7 cellular contexts compared by ENCODE assay signal in genomic region chr11:72641900-72642814, GRCh38. TPM values are rescaled to one million over a fixed set of nuclear protein-coding genes. Genes with fewer than 3 reads are reported as not detected.
A peak's percentile ranks its signal among the peaks of the same experiment; 100 is the strongest.
DNase-seq lines count a peak whose midpoint lies in the region; ATAC-seq, FAIRE-seq and TF ChIP-seq lines count a peak whose summit lies in the region.

No MANE protein-coding gene starts in this region.

- peak; percentile 73 for ATAC-seq in stimulated activated effector memory CD8-positive, alpha-beta T cell treated with anti-CD3 and anti-CD28 coated beads, Interleukin-12 subunit alpha, Interleukin-12 subunit beta, amount 100 ng/mL, for 72 hours

- peaks cover 5% of the 10 kb centered on the region for H3K4me1 ChIP-seq in keratinocyte (ENCODE audit: control insufficient read depth, extremely low read depth, insufficient read depth, low read length)

- no peak overlapping the region for H3K27ac ChIP-seq in keratinocyte (ENCODE audit: control insufficient read depth, insufficient read depth, low read length)

- no peaks in the 10 kb centered on the region for H3K79me2 ChIP-seq in keratinocyte (ENCODE audit: control insufficient read depth, insufficient read depth, low read length)

- dilution Hi-C loops in keratinocyte (cut with MboI; ENCODE audit: extremely low pct_ligation_motif_present, low sequenced_read_pairs) = no loop called here

- CTCF ChIA-PET in MCF 10A (lab: Yijun Ruan, JAX) = interaction anchor here (0.7 to 1.7 kb wide), 6 partner anchors 34 to 469 kb away, joined by 3 to 10 read pairs (median 4); no protein-coding TSS in a partner anchor

- H3K27me3 Mint-ChIP-seq in MCF 10A (ENCODE audit: insufficient read depth, unreplicated experiment) = peaks cover 4% of the 10 kb centered on the region

- POLR2A ChIA-PET in MCF 10A (lab: Yijun Ruan, JAX) = no interaction called here

- peaks cover 14% of the 10 kb centered on the region for H3K4me1 Mint-ChIP-seq in MCF 10A (ENCODE audit: insufficient read depth, unreplicated experiment)
- peaks cover 6% of the 10 kb centered on the region for H3K4me1 Mint-ChIP-seq in stimulated activated effector memory CD8-positive, alpha-beta T cell treated with anti-CD3 and anti-CD28 coated beads, Interleukin-12 subunit alpha, Interleukin-12 subunit beta, amount 100 ng/mL, for 72 hours

- peak overlapping the region; percentile 40 to 56 (median 43) for H3K4me3 ChIP-seq in keratinocyte (ENCODE audit: control insufficient read depth in 2 of 3, extremely low read depth in 1 of 3, insufficient read depth in 2 of 3, low read depth in 1 of 3, low read length in 3 of 3)

- no peak overlapping the region for H3K27ac Mint-ChIP-seq in MCF 10A (ENCODE audit: low read depth, unreplicated experiment)
- no peak overlapping the region for H3K27ac Mint-ChIP-seq in stimulated activated effector memory CD8-positive, alpha-beta T cell treated with anti-CD3 and anti-CD28 coated beads, Interleukin-12 subunit alpha, Interleukin-12 subunit beta, amount 100 ng/mL, for 72 hours

- H3K9me3 ChIP-seq in keratinocyte (ENCODE audit: control insufficient read depth, low read depth, low read length) = no peaks in the 10 kb centered on the region

- H4K20me1 ChIP-seq in keratinocyte (ENCODE audit: control insufficient read depth, extremely low read depth, insufficient read depth, low read length) = no peaks in the 10 kb centered on the region

- intact Hi-C loops in MCF 10A (cut with micrococcal nuclease) = loop anchor here (2.0 kb wide), 1 partner anchor 43 kb away; no protein-coding TSS in a partner anchor

- no peaks in the 10 kb centered on the region for H3K36me3 Mint-ChIP-seq in MCF 10A (ENCODE audit: insufficient read depth, unreplicated experiment)
- H3K36me3 Mint-ChIP-seq in stimulated activated effector memory CD8-positive, alpha-beta T cell treated with anti-CD3 and anti-CD28 coated beads, Interleukin-12 subunit alpha, Interleukin-12 subunit beta, amount 100 ng/mL, for 72 hours = no peaks in the 10 kb centered on the region

- TF ChIP-seq CTCF in GM13976 (IDR thresholded peaks at IDR 0.05; ENCODE audit: borderline replicate concordance, control extremely low read depth, extremely low read depth, insufficient read depth, missing control alignments) (no peak), MCF 10A (IDR thresholded peaks at IDR 0.05; ENCODE audit: unreplicated experiment) (no peak), keratinocyte (optimal IDR thresholded peaks at IDR 0.05 in 1 of 3, IDR thresholded peaks at IDR 0.05 in 1 of 3, conservative IDR thresholded peaks at IDR 0.05 in 1 of 3; ENCODE audit: extremely low read depth in 1 of 3, insufficient read depth in 2 of 3, low read length in 3 of 3) (no peak)

- no peaks in the 10 kb centered on the region for H3K36me3 ChIP-seq in keratinocyte (ENCODE audit: control insufficient read depth in 2 of 2, extremely low read depth in 1 of 2, insufficient read depth in 2 of 2, low read length in 2 of 2)

- H3K9ac ChIP-seq in keratinocyte (ENCODE audit: control insufficient read depth, extremely low read depth, insufficient read depth, low read length) = peak overlapping the region; percentile 42

- no peaks in the 10 kb centered on the region for H3K9me3 Mint-ChIP-seq in MCF 10A (ENCODE audit: unreplicated experiment)
- H3K9me3 Mint-ChIP-seq in stimulated activated effector memory CD8-positive, alpha-beta T cell treated with anti-CD3 and anti-CD28 coated beads, Interleukin-12 subunit alpha, Interleukin-12 subunit beta, amount 100 ng/mL, for 72 hours = no peaks in the 10 kb centered on the region

- peak overlapping the region; percentile 70 for H3K4me2 ChIP-seq in keratinocyte (ENCODE audit: control insufficient read depth, extremely low read depth, insufficient read depth, low read depth, low read length)

- peaks cover 35% of the 10 kb centered on the region for H3K27me3 ChIP-seq in keratinocyte (ENCODE audit: control insufficient read depth, extremely low read depth, insufficient read depth, low read length)

- H3K9me1 ChIP-seq in keratinocyte (ENCODE audit: control insufficient read depth, extremely low read depth, insufficient read depth, low read length) = no peaks in the 10 kb centered on the region

- H2AFZ ChIP-seq in keratinocyte (ENCODE audit: control insufficient read depth, low read length) = peak overlapping the region; percentile 62

- H3K4me3 Mint-ChIP-seq in MCF 10A (ENCODE audit: unreplicated experiment) = no peak overlapping the region
- no peak overlapping the region for H3K4me3 Mint-ChIP-seq in stimulated activated effector memory CD8-positive, alpha-beta T cell treated with anti-CD3 and anti-CD28 coated beads, Interleukin-12 subunit alpha, Interleukin-12 subunit beta, amount 100 ng/mL, for 72 hours

- BruUV-seq in MCF 10A (replicated peaks; lab: Mats Ljungman, UMichigan) = no TSS peak

- DNase-seq in GM13976 (ENCODE audit: low spot score) (peak; percentile 74), NCI-H69 (lab: John Stamatoyannopoulos, UW) (peak; percentile 74), MCF 10A (ENCODE audit: unreplicated experiment) (peak; percentile 21), keratinocyte (ENCODE audit: low read depth, low spot score) (peak; percentile 9), midbrain (lab: John Stamatoyannopoulos, UW) (no peak), NCI-H2081 (lab: John Stamatoyannopoulos, UW) (no peak)
- peak; percentile 23 to 76 for DNase-seq in stimulated activated effector memory CD8-positive, alpha-beta T cell treated with anti-CD3 and anti-CD28 coated beads, Interleukin-12 subunit alpha, Interleukin-12 subunit beta, amount 100 ng/mL, for 72 hours (ENCODE audit: low spot score in 2 of 2)

- no peak for FAIRE-seq in keratinocyte (lab: Jason Lieb, UNC)

- in situ Hi-C loops in GM13976 (cut with MboI; ENCODE audit: low sequenced_read_pairs, unreplicated experiment) = no loop called here

RNA-seq across cellular contexts. Expression of gene PDE2A, which starts 32.1 kb away (rescaled TPM):
- total RNA-seq in MCF 10A (2022) = 1.9 and 3.3 TPM in 2 replicates
- 0.38 to 0.94 TPM (median 0.81 TPM) in 3 replicates for polyA plus RNA-seq in keratinocyte
- polyA plus RNA-seq in keratinocyte (2011; ENCODE audit: low read depth) = 0.50 TPM
- 0.44 and 1.1 TPM in 2 replicates for polyA plus RNA-seq in keratinocyte (2011; cell fraction: cytosol; rRNA removed)
- polyA plus RNA-seq in keratinocyte (2011; cell fraction: nucleus; rRNA removed) = 1.2 and 1.6 TPM in 2 replicates
- polyA plus RNA-seq in keratinocyte (2012; ENCODE audit: low replicate concordance) = 0.56 and 0.81 TPM in 2 replicates
- polyA minus RNA-seq in keratinocyte = 0.96 to 2.6 TPM (median 2.1 TPM) in 3 replicates
- 1.3 TPM for polyA minus RNA-seq in keratinocyte (2011; cell fraction: cytosol; rRNA and poly(A)+ RNA removed)
- 0.74 and 1.2 TPM in 2 replicates for polyA minus RNA-seq in keratinocyte (2011; cell fraction: nucleus; rRNA and poly(A)+ RNA removed)

Comparison
In these comparisons a context has a peak if more than half of its experiments do, and no peak if none do; other contexts are left out.
1. DNase-seq: peak in GM13976 (single experiment), NCI-H69 (single experiment), MCF 10A (single experiment), keratinocyte (single experiment) and stimulated activated effector memory CD8-positive, alpha-beta T cell treated with anti-CD3 and anti-CD28 coated beads, Interleukin-12 subunit alpha, Interleukin-12 subunit beta, amount 100 ng/mL, for 72 hours (2 of 2); none in midbrain (single experiment) and NCI-H2081 (0 of 2).